ENCODE assay signal across 8 cellular contexts in genomic region chr5:52787600-52788504, GRCh38. TPM values are rescaled to one million over a fixed set of nuclear protein-coding genes. Genes with fewer than 3 reads are reported as not detected.
DNase-seq lines count a peak whose midpoint lies in the region; ATAC-seq and TF ChIP-seq lines count a peak whose summit lies in the region.

ITGA1 (plus strand) TSS chr5:52787916; CDS start chr5:52788354, 438 bp downstream.
PELO (plus strand) TSS chr5:52787916; CDS start chr5:52800395, 12,479 bp downstream.

- H3K27me3 Mint-ChIP-seq in activated T-helper 2 cell treated with anti-CD3 and anti-CD28 coated beads, Interferon-gamma antibody, Interleukin-2, Interleukin-4, amounts not matched to agents 10 μg/mL and 5 μg/mL and 100 μg/mL, durations not matched to agents 14 hours and 24 hours and 36 hours (ENCODE audit: low read depth), result peaks cover 59% of the 10 kb centered on the region
- H3K27me3 Mint-ChIP-seq in naive thymus-derived CD8-positive, alpha-beta T cell, result peaks cover 0 to 26% (median 0%) of the 10 kb centered on the region in 5 donors

- ATAC-seq in GM18861 (IDR thresholded peaks at IDR 0.05; ENCODE audit: unreplicated experiment) (peak; percentile 59), HG03060 (IDR thresholded peaks at IDR 0.05; ENCODE audit: low read depth, unreplicated experiment) (peak; percentile 68)
- ATAC-seq in naive thymus-derived CD8-positive, alpha-beta T cell, result peak; percentile 75 to 84

- DNase-seq in AG10803 (ENCODE audit: low read depth), result peak; percentile 84
- peak; percentile 62 for DNase-seq in NCI-H748 treated with DMSO at 0.1 percent for 48 hours (lab: John Stamatoyannopoulos, UW)
- peak; percentile 27 for DNase-seq in activated T-helper 2 cell treated with anti-CD3 and anti-CD28 coated beads, Interferon-gamma antibody, Interleukin-2, Interleukin-4, amounts not matched to agents 10 μg/mL and 5 μg/mL and 100 μg/mL, durations not matched to agents 14 hours and 24 hours and 36 hours (ENCODE audit: low spot score)
- DNase-seq in fibroblast of peridontal ligament (ENCODE audit: extremely low read depth), result peak; percentile 83
- peak; percentile 19 to 66 (median 40) for DNase-seq in naive thymus-derived CD8-positive, alpha-beta T cell

- POLR2A ChIA-PET in naive thymus-derived CD8-positive, alpha-beta T cell (lab: Charles Lee), result interaction anchor here (1.3 kb wide), 1 partner anchor 12 kb away, joined by 7 read pairs; no protein-coding TSS in a partner anchor

- peaks cover 5% of the 10 kb centered on the region for H3K36me3 Mint-ChIP-seq in activated T-helper 2 cell treated with anti-CD3 and anti-CD28 coated beads, Interferon-gamma antibody, Interleukin-2, Interleukin-4, amounts not matched to agents 10 μg/mL and 5 μg/mL and 100 μg/mL, durations not matched to agents 14 hours and 24 hours and 36 hours (ENCODE audit: low read depth)
- H3K36me3 Mint-ChIP-seq in naive thymus-derived CD8-positive, alpha-beta T cell, result no peaks in the 10 kb centered on the region

- intact Hi-C loops in activated T-helper 2 cell treated with anti-CD3 and anti-CD28 coated beads, Interferon-gamma antibody, Interleukin-2, Interleukin-4, amounts not matched to agents 10 μg/mL and 5 μg/mL and 100 μg/mL, durations not matched to agents 14 hours and 24 hours and 36 hours (cut with micrococcal nuclease), result loop anchor here (1.0 to 5.0 kb wide), 6 partner anchors 11 to 129 kb away; no protein-coding TSS in a partner anchor

- TF ChIP-seq CTCF in AG10803 (conservative IDR thresholded peaks at IDR 0.05; ENCODE audit: low read length), result peak; percentile 21; the same call in 1 of the 2 replicates

- no peaks in the 10 kb centered on the region for H3K9me3 Mint-ChIP-seq in activated T-helper 2 cell treated with anti-CD3 and anti-CD28 coated beads, Interferon-gamma antibody, Interleukin-2, Interleukin-4, amounts not matched to agents 10 μg/mL and 5 μg/mL and 100 μg/mL, durations not matched to agents 14 hours and 24 hours and 36 hours
- no peaks in the 10 kb centered on the region for H3K9me3 Mint-ChIP-seq in naive thymus-derived CD8-positive, alpha-beta T cell

- peak within 1 kb of the TSS; percentile 76 for H3K4me3 ChIP-seq in AG10803 (ENCODE audit: low read length)

- peak within 1 kb of the TSS; percentile 21 for H3K27ac Mint-ChIP-seq in activated T-helper 2 cell treated with anti-CD3 and anti-CD28 coated beads, Interferon-gamma antibody, Interleukin-2, Interleukin-4, amounts not matched to agents 10 μg/mL and 5 μg/mL and 100 μg/mL, durations not matched to agents 14 hours and 24 hours and 36 hours
- H3K27ac Mint-ChIP-seq in naive thymus-derived CD8-positive, alpha-beta T cell, result peak within 1 kb of the TSS in 9 of 10 donors; percentile 58 to 84 (median 82)

- H3K27ac ChIP-seq in temporal lobe (ENCODE audit: low read depth, low read length), result peak within 1 kb of the TSS; percentile 10

- peak within 1 kb of the TSS; percentile 86 for H3K4me3 Mint-ChIP-seq in activated T-helper 2 cell treated with anti-CD3 and anti-CD28 coated beads, Interferon-gamma antibody, Interleukin-2, Interleukin-4, amounts not matched to agents 10 μg/mL and 5 μg/mL and 100 μg/mL, durations not matched to agents 14 hours and 24 hours and 36 hours (ENCODE audit: low read depth)
- peak within 1 kb of the TSS; percentile 87 to 94 (median 92) for H3K4me3 Mint-ChIP-seq in naive thymus-derived CD8-positive, alpha-beta T cell

- peaks cover 22% of the 10 kb centered on the region for H3K4me1 Mint-ChIP-seq in activated T-helper 2 cell treated with anti-CD3 and anti-CD28 coated beads, Interferon-gamma antibody, Interleukin-2, Interleukin-4, amounts not matched to agents 10 μg/mL and 5 μg/mL and 100 μg/mL, durations not matched to agents 14 hours and 24 hours and 36 hours (ENCODE audit: low read depth)
- peaks cover 11 to 21% (median 17%) of the 10 kb centered on the region in 4 donors for H3K4me1 Mint-ChIP-seq in naive thymus-derived CD8-positive, alpha-beta T cell

RNA-seq across cellular contexts. Expression of gene ITGA1, which starts in this region (rescaled TPM):
- total RNA-seq in activated T-helper 2 cell treated with anti-CD3 and anti-CD28 coated beads, Interferon-gamma antibody, Interleukin-2, Interleukin-4, amounts not matched to agents 10 μg/mL and 5 μg/mL and 100 μg/mL, durations not matched to agents 14 hours and 24 hours and 36 hours, result 0.59 and 0.76 TPM in 2 replicates
- 1 to 10 TPM; 3.9 to 4.6 TPM for total RNA-seq in naive thymus-derived CD8-positive, alpha-beta T cell
- polyA plus RNA-seq in naive thymus-derived CD8-positive, alpha-beta T cell, result 1 to 10 TPM in 1 of 3 donors, under 1 TPM in 2; 0.27 to 1.1 (median 0.83) TPM
- 5.2 TPM for total RNA-seq in temporal lobe

RNA-seq across cellular contexts. Expression of gene PELO, which starts in this region (rescaled TPM):
- 14.4 and 17.1 TPM in 2 replicates for total RNA-seq in activated T-helper 2 cell treated with anti-CD3 and anti-CD28 coated beads, Interferon-gamma antibody, Interleukin-2, Interleukin-4, amounts not matched to agents 10 μg/mL and 5 μg/mL and 100 μg/mL, durations not matched to agents 14 hours and 24 hours and 36 hours
- 1 to 10 TPM; 7.4 to 8.5 TPM for total RNA-seq in naive thymus-derived CD8-positive, alpha-beta T cell
- 1 to 10 TPM; 2.2 to 4.5 (median 2.6) TPM for polyA plus RNA-seq in naive thymus-derived CD8-positive, alpha-beta T cell
- total RNA-seq in temporal lobe, result 19.9 TPM

Comparison
In these comparisons a context has a peak if more than half of its experiments do, and no peak if none do; other contexts are left out.
1. Peak in every context shown above with its lines: DNase-seq, ATAC-seq, H3K4me3 ChIP-seq and H3K27ac ChIP-seq.
2. DNase-seq: peak in every context shown above with its lines; median percentile 84 in AG10803; 83 in fibroblast of peridontal ligament; 62 in NCI-H748 treated with DMSO at 0.1 percent for 48 hours; 40 in naive thymus-derived CD8-positive, alpha-beta T cell; 27 in activated T-helper 2 cell treated with anti-CD3 and anti-CD28 coated beads, Interferon-gamma antibody, Interleukin-2, Interleukin-4, amounts not matched to agents 10 μg/mL and 5 μg/mL and 100 μg/mL, durations not matched to agents 14 hours and 24 hours and 36 hours.